ENCODE assay signal across 8 cellular contexts in the genomic region with DNA sequence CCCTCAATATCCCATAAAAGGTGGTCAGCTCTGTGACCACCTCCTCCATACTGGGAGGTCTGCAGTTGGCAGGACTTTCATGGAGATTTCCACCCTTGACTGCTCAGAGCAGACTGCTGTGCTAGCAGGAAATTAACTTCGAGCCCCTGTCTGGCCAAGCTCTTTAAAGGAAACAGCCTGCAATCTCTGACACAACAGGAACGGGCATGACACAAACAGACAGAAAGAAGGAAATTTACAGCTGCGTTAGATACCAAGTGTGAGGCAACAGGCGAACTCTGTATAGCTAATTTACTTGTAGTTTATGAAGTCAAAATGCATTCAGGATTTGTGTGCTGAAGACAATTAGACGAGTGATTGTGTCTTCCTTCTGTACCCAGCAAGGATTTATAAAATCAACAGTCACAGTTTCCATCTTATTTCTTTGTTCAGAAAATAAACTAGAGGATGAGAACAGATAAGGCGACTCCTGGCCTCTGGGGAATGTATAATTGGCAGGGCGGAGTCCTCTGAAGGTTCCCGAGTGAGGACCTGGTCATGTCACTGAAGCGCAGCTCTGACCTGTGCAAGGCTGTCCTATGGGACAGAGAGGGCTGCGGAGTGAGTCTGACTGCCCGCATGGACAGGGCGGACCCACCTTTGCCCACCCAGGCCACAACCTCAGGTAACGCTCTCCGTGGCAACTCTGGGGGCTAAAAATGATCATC. TPM values are rescaled to one million over a fixed set of nuclear protein-coding genes. Genes with fewer than 3 reads are reported as not detected.
DNase-seq lines count a peak whose midpoint lies in the region; ATAC-seq and TF ChIP-seq lines count a peak whose summit lies in the region.

No MANE protein-coding gene starts in this region.

- H3K9me3 ChIP-seq in CD4-positive, CD25-positive, alpha-beta regulatory T cell (ENCODE audit: control insufficient read depth in 2 of 2, low read length in 2 of 2): no peaks in the 10 kb centered on the region

- H3K27ac ChIP-seq in CD4-positive, CD25-positive, alpha-beta regulatory T cell (ENCODE audit: insufficient read depth, low read length, poor library complexity, severe bottlenecking): no peak overlapping the region

- H3K27me3 ChIP-seq in CD4-positive, CD25-positive, alpha-beta regulatory T cell (ENCODE audit: control insufficient read depth, insufficient read depth, low read length): no peaks in the 10 kb centered on the region

- POLR2A ChIA-PET in naive thymus-derived CD8-positive, alpha-beta T cell (lab: Charles Lee): interaction anchor here (0.6 to 4.0 kb wide), 5 partner anchors 14 to 193 kb away, joined by 3 to 22 read pairs (median 6); a partner anchor contains a TSS

- DNase-seq in CD4-positive, CD25-positive, alpha-beta regulatory T cell: peak in 1 of 3 donors; percentile 46
- DNase-seq in NOMO-1 treated with dmso at 0.1 percent for 144 hours (lab: John Stamatoyannopoulos, UW; ENCODE audit: unreplicated experiment) (peak; percentile 62), endothelial cell (ENCODE audit: low spot score) (peak; percentile 51), NCI-H526 (lab: John Stamatoyannopoulos, UW) (no peak), posterior cingulate gyrus (no peak), NCI-H1417 (lab: John Stamatoyannopoulos, UW) (no peak)
- no peak for DNase-seq in naive thymus-derived CD8-positive, alpha-beta T cell

- no peaks in the 10 kb centered on the region for H3K9me3 Mint-ChIP-seq in CD4-positive, CD25-positive, alpha-beta regulatory T cell
- no peaks in the 10 kb centered on the region for H3K9me3 Mint-ChIP-seq in endothelial cell (ENCODE audit: unreplicated experiment)
- H3K9me3 Mint-ChIP-seq in naive thymus-derived CD8-positive, alpha-beta T cell: no peaks in the 10 kb centered on the region

- H3K27ac Mint-ChIP-seq in CD4-positive, CD25-positive, alpha-beta regulatory T cell: peak overlapping the region; percentile 67 to 88 (median 79)
- peak overlapping the region; percentile 100 for H3K27ac Mint-ChIP-seq in endothelial cell (ENCODE audit: unreplicated experiment)
- H3K27ac Mint-ChIP-seq in naive thymus-derived CD8-positive, alpha-beta T cell: peak overlapping the region in 8 of 10 donors; percentile 9 to 92 (median 44)

- H3K4me3 ChIP-seq in CD4-positive, CD25-positive, alpha-beta regulatory T cell (ENCODE audit: low read depth, low read length): no peak overlapping the region

- H3K4me1 Mint-ChIP-seq in CD4-positive, CD25-positive, alpha-beta regulatory T cell: peaks cover 21 to 43% (median 24%) of the 10 kb centered on the region in 4 donors
- H3K4me1 Mint-ChIP-seq in endothelial cell (ENCODE audit: unreplicated experiment): peaks cover 65% of the 10 kb centered on the region
- peaks cover 7 to 54% (median 44%) of the 10 kb centered on the region in 4 donors for H3K4me1 Mint-ChIP-seq in naive thymus-derived CD8-positive, alpha-beta T cell

- TF ChIP-seq CTCF in endothelial cell (IDR thresholded peaks at IDR 0.05; ENCODE audit: unreplicated experiment): no peak

- H3K36me3 Mint-ChIP-seq in CD4-positive, CD25-positive, alpha-beta regulatory T cell: peaks cover 8% of the 10 kb centered on the region
- H3K36me3 Mint-ChIP-seq in endothelial cell (ENCODE audit: low read depth, unreplicated experiment): peaks cover 15% of the 10 kb centered on the region
- no peaks in the 10 kb centered on the region for H3K36me3 Mint-ChIP-seq in naive thymus-derived CD8-positive, alpha-beta T cell

- intact Hi-C loops in posterior cingulate gyrus (cut with DNase I): no loop called here

- no peak for ATAC-seq in CD4-positive, CD25-positive, alpha-beta regulatory T cell (ENCODE audit: low read depth in 2 of 2)
- ATAC-seq in naive thymus-derived CD8-positive, alpha-beta T cell: no peak
- no peak for ATAC-seq in HG03442 (IDR thresholded peaks at IDR 0.05; ENCODE audit: unreplicated experiment)

- no peaks in the 10 kb centered on the region for H3K36me3 ChIP-seq in CD4-positive, CD25-positive, alpha-beta regulatory T cell (ENCODE audit: control insufficient read depth, insufficient read depth, low read length)

- peaks cover 20% of the 10 kb centered on the region for H3K4me1 ChIP-seq in CD4-positive, CD25-positive, alpha-beta regulatory T cell (ENCODE audit: control insufficient read depth, insufficient read depth, low read length, poor library complexity, severe bottlenecking)

- H3K4me3 Mint-ChIP-seq in CD4-positive, CD25-positive, alpha-beta regulatory T cell: peak overlapping the region in 1 of 4 donors; percentile 36
- H3K4me3 Mint-ChIP-seq in endothelial cell (ENCODE audit: unreplicated experiment): peak overlapping the region; percentile 79
- H3K4me3 Mint-ChIP-seq in naive thymus-derived CD8-positive, alpha-beta T cell: peak overlapping the region in 1 of 10 donors; percentile 2

- H3K27me3 Mint-ChIP-seq in CD4-positive, CD25-positive, alpha-beta regulatory T cell: no peaks in the 10 kb centered on the region
- H3K27me3 Mint-ChIP-seq in endothelial cell (ENCODE audit: unreplicated experiment): peaks cover 2% of the 10 kb centered on the region
- H3K27me3 Mint-ChIP-seq in naive thymus-derived CD8-positive, alpha-beta T cell: no peaks in the 10 kb centered on the region

RNA-seq across cellular contexts. Expression of a gene that starts 16.1 kb away (rescaled TPM):
- 5.1 TPM for total RNA-seq in CD4-positive, CD25-positive, alpha-beta regulatory T cell
- 1 to 10 TPM; 2.5 to 5.9 (median 5.2) TPM for polyA plus RNA-seq in CD4-positive, CD25-positive, alpha-beta regulatory T cell
- 98.0 TPM for total RNA-seq in endothelial cell (ENCODE audit: unreplicated experiment)
- 1 to 10 TPM; 3.2 to 3.5 TPM for total RNA-seq in naive thymus-derived CD8-positive, alpha-beta T cell
- polyA plus RNA-seq in naive thymus-derived CD8-positive, alpha-beta T cell: 1 to 10 TPM; 2.5 to 8.3 (median 2.7) TPM

Comparison
In these comparisons a context has a peak if more than half of its experiments do, and no peak if none do; other contexts are left out.
1. DNase-seq: peak in NOMO-1 treated with dmso at 0.1 percent for 144 hours (single experiment) and endothelial cell (single experiment); none in naive thymus-derived CD8-positive, alpha-beta T cell (0 of 10), NCI-H526 (0 of 2), posterior cingulate gyrus (0 of 10) and NCI-H1417 (0 of 3).
2. H3K27ac Mint-ChIP-seq: peak in every context shown above with its lines; median percentile 100 in endothelial cell; 79 in CD4-positive, CD25-positive, alpha-beta regulatory T cell; 44 in naive thymus-derived CD8-positive, alpha-beta T cell.
3. RNA of a gene that starts 16.1 kb away (total RNA-seq): 98.0 TPM in endothelial cell (single experiment); 5.1 TPM in CD4-positive, CD25-positive, alpha-beta regulatory T cell (single experiment) and 3.2 to 3.5 TPM in naive thymus-derived CD8-positive, alpha-beta T cell; every median in the first group is over 10 times any median in the second.